Comparison of ENCODE assay signal across 1 cellular context in genomic region chr6:11012295-11012754, GRCh38.
TF ChIP-seq lines count a peak whose summit lies in the region.

No MANE protein-coding gene starts in this region.

TF ChIP-seq in HepG2, 621 proteins besides CTCF, POLR2A, EP300 and RAD21 (continued from another document and continues in another):
- TF ChIP-seq AHDC1 (CRISPR knock-in tag; IDR thresholded peaks at IDR 0.05; ENCODE audit: borderline replicate concordance): peak; percentile 93; the same call in 1 of the 2 replicates
- peak; percentile 87; the same call in 1 of the 2 replicates for TF ChIP-seq MIXL1 (CRISPR knock-in tag; IDR thresholded peaks at IDR 0.05)
- TF ChIP-seq HHEX (CRISPR knock-in tag; IDR thresholded peaks at IDR 0.05): 0 out of 2 replicates have a peak, but pooled peaks have one; percentile 38
- TF ChIP-seq SMARCE1 (IDR thresholded peaks at IDR 0.05; ENCODE audit: borderline replicate concordance): no peak
- TF ChIP-seq CEBPG (CRISPR knock-in tag; IDR thresholded peaks at IDR 0.05): peak; percentile 83
- no peak for TF ChIP-seq ZNF720 (CRISPR knock-in tag; IDR thresholded peaks at IDR 0.05)
- TF ChIP-seq CREM (IDR thresholded peaks at IDR 0.05): peak; percentile 92
- no peak for TF ChIP-seq CREM (CRISPR knock-in tag; IDR thresholded peaks at IDR 0.05)
- TF ChIP-seq SIX4 (CRISPR knock-in tag; IDR thresholded peaks at IDR 0.05): peak; percentile 96
- peak; percentile 92; the same call in 1 of the 2 replicates for TF ChIP-seq ZBTB7B (CRISPR knock-in tag; IDR thresholded peaks at IDR 0.05)
- peak; percentile 52; the same call in 1 of the 2 replicates for TF ChIP-seq MIER2 (CRISPR knock-in tag; IDR thresholded peaks at IDR 0.05)
- no peak for TF ChIP-seq HES4 (CRISPR knock-in tag; IDR thresholded peaks at IDR 0.05; ENCODE audit: borderline replicate concordance)
- TF ChIP-seq ATRX (CRISPR knock-in tag; IDR thresholded peaks at IDR 0.05; ENCODE audit: borderline replicate concordance): no peak
- TF ChIP-seq ZNF468 (CRISPR knock-in tag; IDR thresholded peaks at IDR 0.05): no peak
- no peak for TF ChIP-seq RFX3 (CRISPR knock-in tag; IDR thresholded peaks at IDR 0.05)
- peak; percentile 72; the same call in 1 of the 2 replicates for TF ChIP-seq KDM3A (CRISPR knock-in tag; IDR thresholded peaks at IDR 0.05; ENCODE audit: low read depth)
- TF ChIP-seq ZNF83 (CRISPR knock-in tag; IDR thresholded peaks at IDR 0.05; ENCODE audit: borderline replicate concordance): no peak
- TF ChIP-seq ZNF333 (CRISPR knock-in tag; IDR thresholded peaks at IDR 0.05; ENCODE audit: borderline replicate concordance): no peak
- no peak for TF ChIP-seq ZNF282 (IDR thresholded peaks at IDR 0.05; ENCODE audit: partially characterized antibody)
- peak; percentile 93 for TF ChIP-seq MED13 (CRISPR knock-in tag; IDR thresholded peaks at IDR 0.05)
- TF ChIP-seq MED8 (CRISPR knock-in tag; IDR thresholded peaks at IDR 0.05; ENCODE audit: insufficient replicate concordance): peak; percentile 40
- TF ChIP-seq KDM6A (CRISPR knock-in tag; IDR thresholded peaks at IDR 0.05; ENCODE audit: low read depth): peak; percentile 98
- 0 out of 2 replicates have a peak, but pooled peaks have one; percentile 23 for TF ChIP-seq ZBTB2 (CRISPR knock-in tag; IDR thresholded peaks at IDR 0.05; ENCODE audit: low read depth)
- TF ChIP-seq NR1H2 (CRISPR knock-in tag; IDR thresholded peaks at IDR 0.05; ENCODE audit: borderline replicate concordance, low read depth): no peak
- TF ChIP-seq TBL1XR1 (IDR thresholded peaks at IDR 0.05; ENCODE audit: borderline replicate concordance, low read length, partially characterized antibody): peak; percentile 75
- peak; percentile 93 for TF ChIP-seq ZEB1 (IDR thresholded peaks at IDR 0.05; ENCODE audit: insufficient replicate concordance, low read depth)
- TF ChIP-seq ZNF350 (CRISPR knock-in tag; IDR thresholded peaks at IDR 0.05; ENCODE audit: borderline replicate concordance, low read depth): no peak
- no peak for TF ChIP-seq HOXA9 (CRISPR knock-in tag; IDR thresholded peaks at IDR 0.05; ENCODE audit: borderline replicate concordance)
- no peak for TF ChIP-seq ZNF253 (CRISPR knock-in tag; IDR thresholded peaks at IDR 0.05; ENCODE audit: borderline replicate concordance)
- no peak for TF ChIP-seq RNF219 (CRISPR knock-in tag; IDR thresholded peaks at IDR 0.05)
- TF ChIP-seq PHF21A (CRISPR knock-in tag; IDR thresholded peaks at IDR 0.05): peak; percentile 90
- peak; percentile 68; the same call in 1 of the 2 replicates for TF ChIP-seq SMARCC2 (IDR thresholded peaks at IDR 0.05)
- TF ChIP-seq ZNF512B (CRISPR knock-in tag; IDR thresholded peaks at IDR 0.05; ENCODE audit: borderline replicate concordance): no peak
- peak; percentile 93 for TF ChIP-seq DPF2 (CRISPR knock-in tag; IDR thresholded peaks at IDR 0.05; ENCODE audit: borderline replicate concordance, low read depth)
- peak; percentile 95 for TF ChIP-seq ZNF710 (CRISPR knock-in tag; IDR thresholded peaks at IDR 0.05; ENCODE audit: borderline replicate concordance)
- TF ChIP-seq ZNF580 (CRISPR knock-in tag; IDR thresholded peaks at IDR 0.05; ENCODE audit: borderline replicate concordance, low read depth): 0 out of 2 replicates have a peak, but pooled peaks have one; percentile 27
- no peak for TF ChIP-seq ZHX2 (IDR thresholded peaks at IDR 0.05; ENCODE audit: low read depth)
- no peak for TF ChIP-seq ZHX2 (CRISPR knock-in tag; IDR thresholded peaks at IDR 0.05; ENCODE audit: borderline replicate concordance)
